16 cellular contexts compared by ENCODE assay signal in the genomic region with DNA sequence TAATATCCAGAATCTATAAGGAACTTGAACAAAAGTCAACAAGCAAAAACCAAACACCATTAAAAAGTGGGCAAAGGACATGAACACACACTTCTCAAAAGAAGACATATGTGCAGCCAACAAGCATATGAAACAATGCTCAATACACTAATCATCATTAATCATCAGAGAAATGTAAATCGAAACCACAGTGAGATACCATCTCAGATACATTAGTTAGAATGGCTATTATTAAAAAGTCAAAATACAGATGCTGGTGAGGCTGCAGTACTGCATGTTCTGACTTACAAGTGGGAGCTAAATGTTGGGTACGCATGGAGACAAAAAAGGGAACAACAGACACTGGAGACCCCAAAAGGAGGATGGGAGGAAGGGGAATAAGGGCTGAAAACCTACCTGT.
"Had no signal": no experiment of that assay in that cellular context is flagged by ENCODE, and none has a peak within 500 bp of the region (broad histone marks: within the 10 kb centered on the region; RNA-seq: fewer than 3 reads in every experiment).

No MANE protein-coding gene starts in this region.

- ATAC-seq: Panc1, SK-N-SH treated with all-trans-retinoic acid at 6 μM for 48 hours had no signal

- DNase-seq: KBM-7, MG63, NCI-H1092 treated with DMSO at 0.1 percent for 48 hours, NCI-H1436, NCI-H187, NCI-H2029, NCI-H2081 treated with DMSO at 0.1 percent for 48 hours, NCI-H2227 treated with DMSO at 0.1 percent for 48 hours, NCI-H524, NCI-H526 treated with DMSO at 0.1 percent for 48 hours, NCI-H774, SHP77 treated with DMSO at 0.1 percent for 48 hours, SJCRH30 had no signal

- H3K4me1 ChIP-seq: SJCRH30 had no signal

- H3K4me3 ChIP-seq: MG63, SJCRH30 had no signal

- H3K9me3 ChIP-seq: MG63, SJCRH30 had no signal

- H3K36me3 ChIP-seq: SJCRH30 had no signal

- H3K27me3 ChIP-seq: MG63, SJCRH30 had no signal

- H3K27ac ChIP-seq: RWPE1, SJCRH30 had no signal
